Comparison of ENCODE assay signal across 33 cellular contexts in the genomic region with DNA sequence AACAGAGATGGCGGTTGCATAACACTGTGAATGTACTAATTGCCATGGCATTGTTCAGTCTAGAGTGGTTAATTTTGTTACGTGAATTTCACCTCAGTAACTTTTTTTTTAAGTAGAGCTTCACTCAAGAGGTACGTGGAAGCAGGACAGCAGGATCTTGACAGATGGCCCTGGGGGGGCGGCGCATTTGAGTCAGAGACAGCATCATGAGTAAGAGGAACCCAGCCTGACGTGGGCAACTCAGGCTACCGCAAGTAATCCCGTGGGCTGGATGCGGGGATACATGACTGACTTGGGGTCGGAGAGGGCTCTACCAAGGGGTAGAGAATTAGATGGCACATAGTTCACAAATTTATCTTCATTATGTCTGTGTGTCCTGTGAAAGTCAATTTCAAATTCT. TPM values are rescaled to one million over a fixed set of nuclear protein-coding genes. Genes with fewer than 3 reads are reported as not detected.
DNase-seq lines count a peak whose midpoint lies in the region; FAIRE-seq and TF ChIP-seq lines count a peak whose summit lies in the region.
"Had no signal": no experiment of that assay in that cellular context is flagged by ENCODE, and none has a peak within 500 bp of the region (broad histone marks: within the 10 kb centered on the region; RNA-seq: fewer than 3 reads in every experiment).

No MANE protein-coding gene starts in this region.

- DNase-seq in stimulated activated CD4-positive, alpha-beta T cell treated with anti-CD3 and anti-CD28 coated beads, Interleukin-1b, Interleukin-23, amount 100 ng/mL, for 48 hours: peak; percentile 20
- DNase-seq in stimulated activated CD4-positive, alpha-beta T cell treated with anti-CD3 and anti-CD28 coated beads, Interleukin-4, amount 100 ng/mL, for 4 hours: no peak
- DNase-seq in LHCN-M2 (ENCODE audit: low read depth): peak; percentile 37
- peak; percentile 95 for DNase-seq in fibroblast of mammary gland (ENCODE audit: low read depth)
- peak; percentile 52 for DNase-seq in urothelium cell line (ENCODE audit: low spot score)
- DNase-seq in iPS-NIHi11 (ENCODE audit: low spot score): no peak
- no peak for DNase-seq in NCI-H1930 (lab: John Stamatoyannopoulos, UW)
- DNase-seq: activated B cell treated with CpG ODN at 0.5 μM for 24 hours; activated CD4-positive, alpha-beta memory T cell treated with anti-CD3 and anti-CD28 coated beads for 36 hours; activated CD8-positive, alpha-beta memory T cell treated with anti-CD3 and anti-CD28 coated beads, Interleukin-2, amount 50 U/mL, for 48 hours; colonic mucosa; DMS153; effector memory CD4-positive, alpha-beta T cell; left lung; mesendoderm; NCI-H1092; NCI-H1694; NCI-H510A; OCI-M1; spleen; stimulated activated CD4-positive, alpha-beta T cell treated with anti-CD3 and anti-CD28 coated beads, Interleukin-4, amount 100 ng/mL, for 1 hour; T-cell had no signal

- no peak for TF ChIP-seq CTCF in fibroblast of mammary gland (conservative IDR thresholded peaks at IDR 0.05; ENCODE audit: control insufficient read depth, insufficient read depth, low read depth, low read length)

- FAIRE-seq in urothelium cell line (lab: Jason Lieb, UNC): no peak
- FAIRE-seq: GM12891, islet of Langerhans had no signal

- H3K4me3 ChIP-seq in fibroblast of mammary gland (ENCODE audit: control insufficient read depth, low read depth, low read length): no peak overlapping the region
- H3K4me3 ChIP-seq: BLaER1 treated with 17β-estradiol and CSF1 and Interleukin-3, amounts not matched to agents 10 nM and 100 nM; colonic mucosa; HAP-1; left lung; spleen; suprapubic skin; upper lobe of left lung had no signal

RNA-seq across cellular contexts. Expression of gene DAPL1, which starts 38.1 kb away (rescaled TPM):
- total RNA-seq in LHCN-M2 (2014; rRNA removed): 0.34 TPM in 1 of 2 replicates, not detected in the other
- not detected for polyA plus RNA-seq in LHCN-M2 (2012)
- total RNA-seq: activated B cell treated with CpG ODN at 0.5 μM for 24 hours; activated CD4-positive, alpha-beta memory T cell treated with anti-CD3 and anti-CD28 coated beads for 36 hours; activated T-helper 1 cell treated with anti-CD3 and anti-CD28 coated beads, Interleukin-12 subunit alpha, Interleukin-12 subunit beta, Interleukin-2, Interleukin-4 antibody, amounts not matched to agents 30 ng/mL and 10 ng/mL and 1 ng/mL, durations not matched to agents 14 hours and 24 hours and 36 hours; cardiac septum; glomerular endothelial cell; left lung; neural crest cell; T-cell had no signal
- polyA plus RNA-seq: IgD-negative memory B cell had no signal

Comparison
In these comparisons a context has a peak if more than half of its experiments do, and no peak if none do; other contexts are left out.
1. DNase-seq: peak in stimulated activated CD4-positive, alpha-beta T cell treated with anti-CD3 and anti-CD28 coated beads, Interleukin-1b, Interleukin-23, amount 100 ng/mL, for 48 hours (single experiment), LHCN-M2 (single experiment), fibroblast of mammary gland (single experiment) and urothelium cell line (single experiment); none in stimulated activated CD4-positive, alpha-beta T cell treated with anti-CD3 and anti-CD28 coated beads, Interleukin-4, amount 100 ng/mL, for 4 hours (0 of 2), iPS-NIHi11 (single experiment) and NCI-H1930 (0 of 2).